2 cellular contexts compared by ENCODE assay signal in the genomic region with DNA sequence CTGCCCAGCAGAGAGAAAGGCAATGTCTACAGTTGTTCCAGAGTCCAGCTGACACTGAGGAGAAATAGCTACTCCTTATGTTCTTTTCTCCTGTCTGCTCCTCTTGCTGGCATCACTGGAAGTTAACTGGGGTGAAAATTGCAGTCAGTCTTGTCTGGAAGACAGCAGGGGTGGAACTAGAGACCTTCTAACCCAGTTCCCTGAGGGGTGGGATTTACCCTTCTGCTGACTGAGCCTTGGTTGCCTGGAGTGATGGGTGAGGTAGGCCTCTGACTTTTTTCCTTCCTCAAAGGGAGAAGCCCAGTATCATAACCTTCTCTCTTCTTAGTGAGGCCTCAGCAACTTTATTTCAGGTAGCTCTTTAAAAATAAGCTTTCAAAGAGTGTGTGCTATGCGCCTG.
TF ChIP-seq lines count a peak whose summit lies in the region.

No MANE protein-coding gene starts in this region.

TF ChIP-seq in HEK293, 187 proteins besides CTCF, POLR2A, EP300 and RAD21:
- no peak for TF ChIP-seq ZNF747 (tag by site-specific recombination; IDR thresholded peaks at IDR 0.05)
- TF ChIP-seq, protein P1, sequence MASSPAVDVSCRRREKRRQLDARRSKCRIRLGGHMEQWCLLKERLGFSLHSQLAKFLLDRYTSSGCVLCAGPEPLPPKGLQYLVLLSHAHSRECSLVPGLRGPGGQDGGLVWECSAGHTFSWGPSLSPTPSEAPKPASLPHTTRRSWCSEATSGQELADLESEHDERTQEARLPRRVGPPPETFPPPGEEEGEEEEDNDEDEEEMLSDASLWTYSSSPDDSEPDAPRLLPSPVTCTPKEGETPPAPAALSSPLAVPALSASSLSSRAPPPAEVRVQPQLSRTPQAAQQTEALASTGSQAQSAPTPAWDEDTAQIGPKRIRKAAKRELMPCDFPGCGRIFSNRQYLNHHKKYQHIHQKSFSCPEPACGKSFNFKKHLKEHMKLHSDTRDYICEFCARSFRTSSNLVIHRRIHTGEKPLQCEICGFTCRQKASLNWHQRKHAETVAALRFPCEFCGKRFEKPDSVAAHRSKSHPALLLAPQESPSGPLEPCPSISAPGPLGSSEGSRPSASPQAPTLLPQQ (tag by site-specific recombination; IDR thresholded peaks at IDR 0.05) = no peak
- TF ChIP-seq, protein P2, sequence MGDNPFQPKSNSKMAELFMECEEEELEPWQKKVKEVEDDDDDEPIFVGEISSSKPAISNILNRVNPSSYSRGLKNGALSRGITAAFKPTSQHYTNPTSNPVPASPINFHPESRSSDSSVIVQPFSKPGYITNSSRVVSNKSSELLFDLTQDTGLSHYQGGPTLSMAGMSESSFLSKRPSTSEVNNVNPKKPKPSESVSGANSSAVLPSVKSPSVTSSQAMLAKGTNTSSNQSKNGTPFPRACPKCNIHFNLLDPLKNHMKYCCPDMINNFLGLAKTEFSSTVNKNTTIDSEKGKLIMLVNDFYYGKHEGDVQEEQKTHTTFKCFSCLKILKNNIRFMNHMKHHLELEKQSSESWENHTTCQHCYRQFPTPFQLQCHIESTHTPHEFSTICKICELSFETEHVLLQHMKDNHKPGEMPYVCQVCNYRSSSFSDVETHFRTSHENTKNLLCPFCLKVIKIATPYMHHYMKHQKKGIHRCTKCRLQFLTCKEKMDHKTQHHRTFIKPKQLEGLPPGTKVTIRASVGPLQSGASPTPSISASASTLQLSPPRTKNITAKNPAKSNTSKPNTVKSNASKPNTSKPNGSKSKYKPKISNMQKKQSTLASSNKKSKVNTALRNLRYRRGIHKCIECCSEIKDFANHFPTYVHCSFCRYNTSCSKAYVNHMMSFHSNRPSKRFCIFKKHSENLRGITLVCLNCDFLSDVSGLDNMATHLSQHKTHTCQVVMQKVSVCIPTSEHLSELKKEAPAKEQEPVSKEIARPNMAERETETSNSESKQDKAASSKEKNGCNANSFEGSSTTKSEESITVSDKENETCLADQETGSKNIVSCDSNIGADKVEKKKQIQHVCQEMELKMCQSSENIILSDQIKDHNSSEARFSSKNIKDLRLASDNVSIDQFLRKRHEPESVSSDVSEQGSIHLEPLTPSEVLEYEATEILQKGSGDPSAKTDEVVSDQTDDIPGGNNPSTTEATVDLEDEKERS (tag by site-specific recombination; IDR thresholded peaks at IDR 0.05) = no peak
- peak; percentile 54 for TF ChIP-seq ZIC2 (tag by site-specific recombination; IDR thresholded peaks at IDR 0.05)

TF ChIP-seq in GM12878, 131 proteins besides CTCF, POLR2A, EP300 and RAD21:
- TF ChIP-seq IKZF2 (IDR thresholded peaks at IDR 0.05) (peak in 1 of 2 experiments; percentile 15; a peak in 1 of 4 replicates), TCF3 (IDR thresholded peaks at IDR 0.05; ENCODE audit: borderline replicate concordance, insufficient read depth, low read depth, low read length) (no peak), MEF2B (IDR thresholded peaks at IDR 0.05; ENCODE audit: partially characterized antibody, poor library complexity, severe bottlenecking) (peak; percentile 16)
